Comparison of ENCODE assay signal across 22 cellular contexts in the genomic region with DNA sequence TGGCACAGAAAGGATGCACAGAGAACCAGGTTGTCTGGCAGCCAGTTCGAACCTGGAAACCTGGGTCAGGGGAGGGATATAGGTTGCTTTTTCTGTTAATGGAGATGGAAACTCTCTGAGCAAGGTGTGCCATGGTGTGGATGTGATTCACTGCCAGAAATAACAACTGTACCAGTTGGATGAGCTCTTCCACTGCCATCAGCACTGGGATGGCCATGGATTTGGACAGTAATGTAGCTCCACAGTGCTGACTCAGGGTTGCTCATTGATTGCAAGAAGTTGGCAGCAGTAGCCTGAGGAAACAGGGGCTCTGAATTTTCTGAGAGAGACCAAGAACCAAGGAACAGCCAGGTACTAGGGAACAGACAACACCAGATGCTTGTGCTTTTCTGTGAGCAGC. TPM values are rescaled to one million over a fixed set of nuclear protein-coding genes. Genes with fewer than 3 reads are reported as not detected.
DNase-seq lines count a peak whose midpoint lies in the region; ATAC-seq, FAIRE-seq and TF ChIP-seq lines count a peak whose summit lies in the region.
"Had no signal": no experiment of that assay in that cellular context is flagged by ENCODE, and none has a peak within 500 bp of the region (broad histone marks: within the 10 kb centered on the region; RNA-seq: fewer than 3 reads in every experiment).

No MANE protein-coding gene starts in this region.

- 84 to 94% methylated on average over 1 of the region's 1 CpG for WGBS in sigmoid colon, 2 donors

- no peak overlapping the region for H3K4me3 Mint-ChIP-seq in astrocyte (ENCODE audit: unreplicated experiment)

- no peak for TF ChIP-seq EP300 in sigmoid colon (IDR thresholded peaks at IDR 0.05)

- H3K36me3 Mint-ChIP-seq in astrocyte (ENCODE audit: low read depth, unreplicated experiment): no peaks in the 10 kb centered on the region

- intact Hi-C loops in sigmoid colon (cut with DNase I): no loop called here
- intact Hi-C loops in posterior vena cava (cut with DNase I): no loop called here

- no peak overlapping the region for H3K27ac ChIP-seq in Karpas-422 (ENCODE audit: low read length)
- H3K27ac ChIP-seq in astrocyte (ENCODE audit: low read depth, low read length): no peak overlapping the region
- H3K27ac ChIP-seq in sigmoid colon: no peak overlapping the region
- H3K27ac ChIP-seq: C4-2B, HL-60 had no signal

- H4K20me1 ChIP-seq in Karpas-422 (ENCODE audit: insufficient read depth, low read depth, low read length) (no peaks in the 10 kb centered on the region), astrocyte (ENCODE audit: insufficient read depth, low read length) (no peaks in the 10 kb centered on the region)

- TF ChIP-seq CTCF in astrocyte (IDR thresholded peaks at IDR 0.05; ENCODE audit: insufficient read depth, low read depth, low read length) (no peak), sigmoid colon (IDR thresholded peaks at IDR 0.05) (no peak)

- FAIRE-seq in astrocyte (lab: Jason Lieb, UNC): peak; percentile 86
- FAIRE-seq: HTR-8/SVneo, K562 had no signal

- DNase-seq in Karpas-422 (no peak), astrocyte (ENCODE audit: low read depth) (no peak), sigmoid colon (peak; percentile 4), ecto neural progenitor cell (ENCODE audit: low spot score) (no peak), HPDE6-E6E7 (ENCODE audit: extremely low spot score) (no peak), posterior vena cava (ENCODE audit: low spot score) (no peak)
- DNase-seq: ACHN; CD4-positive, alpha-beta memory T cell; DMS153; DMS79; GF-D8; GOT3; H7; IMR-90 had no signal

- no peaks in the 10 kb centered on the region for H3K27me3 Mint-ChIP-seq in astrocyte (ENCODE audit: low read depth, unreplicated experiment)
- H3K27me3 Mint-ChIP-seq: CD4-positive, alpha-beta memory T cell had no signal

- ATAC-seq in esophagus mucosa: peak; percentile 54
- ATAC-seq: K562 had no signal

- no peaks in the 10 kb centered on the region for H3K9me2 ChIP-seq in Karpas-422 (replicated peaks; ENCODE audit: insufficient read depth, low read length)

- H3K9me3 Mint-ChIP-seq in astrocyte (ENCODE audit: unreplicated experiment): no peaks in the 10 kb centered on the region

- H3K79me2 ChIP-seq in Karpas-422 (ENCODE audit: low read length): no peaks in the 10 kb centered on the region
- no peaks in the 10 kb centered on the region for H3K79me2 ChIP-seq in astrocyte (ENCODE audit: insufficient read depth, low read length)

- H3K4me1 ChIP-seq in Karpas-422 (ENCODE audit: low read length) (peaks cover 9% of the 10 kb centered on the region), astrocyte (ENCODE audit: insufficient read depth, low read length) (peaks cover 3% of the 10 kb centered on the region), sigmoid colon (no peaks in the 10 kb centered on the region)

- H3K9me3 ChIP-seq in Karpas-422 (ENCODE audit: low read length) (no peaks in the 10 kb centered on the region), astrocyte (ENCODE audit: insufficient read depth, low read depth, low read length) (no peaks in the 10 kb centered on the region), sigmoid colon (no peaks in the 10 kb centered on the region)

- no peak overlapping the region for H3K4me3 ChIP-seq in Karpas-422 (ENCODE audit: low read length)
- H3K4me3 ChIP-seq in astrocyte (ENCODE audit: insufficient read depth, low read depth, low read length): no peak overlapping the region
- no peak overlapping the region for H3K4me3 ChIP-seq in sigmoid colon
- H3K4me3 ChIP-seq: K562 had no signal

- no peaks in the 10 kb centered on the region for H3K36me3 ChIP-seq in Karpas-422 (ENCODE audit: insufficient read depth, low read length)
- no peaks in the 10 kb centered on the region for H3K36me3 ChIP-seq in astrocyte (ENCODE audit: insufficient read depth, low read length)
- no peaks in the 10 kb centered on the region for H3K36me3 ChIP-seq in sigmoid colon

- no peak overlapping the region for H2AFZ ChIP-seq in Karpas-422 (ENCODE audit: low read length)
- H2AFZ ChIP-seq in astrocyte (ENCODE audit: low read depth, low read length): no peak overlapping the region

- no peak overlapping the region for H3K27ac Mint-ChIP-seq in astrocyte (ENCODE audit: unreplicated experiment)
- H3K27ac Mint-ChIP-seq: CD4-positive, alpha-beta memory T cell had no signal

- peak overlapping the region; percentile 20; the same call in 1 of the 2 replicates for H3K9ac ChIP-seq in Karpas-422 (ENCODE audit: low read length)
- H3K9ac ChIP-seq in astrocyte (ENCODE audit: low read length): no peak overlapping the region

- H3K4me1 Mint-ChIP-seq in astrocyte (ENCODE audit: low read depth, unreplicated experiment): no peaks in the 10 kb centered on the region

- H3K27me3 ChIP-seq in Karpas-422 (ENCODE audit: low read length) (no peaks in the 10 kb centered on the region), astrocyte (ENCODE audit: insufficient read depth, low read length) (no peaks in the 10 kb centered on the region), sigmoid colon (no peaks in the 10 kb centered on the region)

- no peak for TF ChIP-seq POLR2A in sigmoid colon (IDR thresholded peaks at IDR 0.05)

- no peak overlapping the region for H3K4me2 ChIP-seq in Karpas-422 (ENCODE audit: low read depth, low read length, poor library complexity, severe bottlenecking)
- no peak overlapping the region for H3K4me2 ChIP-seq in astrocyte (ENCODE audit: low read length)

RNA-seq across cellular contexts. Expression of gene PNMA5, which starts 33.8 kb away (rescaled TPM):
- not detected in 2 replicates for total RNA-seq in Karpas-422 (2014; rRNA removed; shearing (Covaris generic); ENCODE audit: low replicate concordance)
- not detected in 2 replicates for total RNA-seq in astrocyte
- not detected for total RNA-seq in esophagus mucosa
- total RNA-seq in sigmoid colon: not detected
- polyA plus RNA-seq in sigmoid colon: under 1 TPM in 1 of 3 donors, not detected in 2; 0.03 TPM
- not detected for total RNA-seq in posterior vena cava
- total RNA-seq: A172, Daoy, H7, IMR-90 had no signal
- polyA plus RNA-seq: BJ, IMR-90 had no signal
